ENCODE assay signal across 16 cellular contexts in the genomic region with DNA sequence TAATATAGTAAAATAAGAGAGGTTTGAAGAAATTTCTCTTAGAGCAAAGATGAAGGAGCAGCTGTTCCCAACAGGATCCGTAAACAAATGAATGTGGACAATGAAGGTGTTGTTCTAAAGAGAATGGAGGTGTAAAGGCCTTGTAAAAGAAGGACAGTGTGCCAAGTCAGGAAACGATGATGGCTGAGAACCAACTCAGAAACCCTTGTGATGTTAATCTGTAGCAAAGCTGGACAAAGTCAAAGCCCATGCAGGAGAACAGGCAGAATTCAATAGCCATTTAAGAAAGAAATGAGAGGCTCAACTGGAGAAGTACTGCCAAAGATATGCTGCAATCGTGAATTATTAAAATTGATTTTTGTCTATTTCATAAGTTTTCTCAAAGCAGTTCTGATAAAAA.
DNase-seq lines count a peak whose midpoint lies in the region; FAIRE-seq and TF ChIP-seq lines count a peak whose summit lies in the region.
"Had no signal": no experiment of that assay in that cellular context is flagged by ENCODE, and none has a peak within 500 bp of the region (broad histone marks: within the 10 kb centered on the region; RNA-seq: fewer than 3 reads in every experiment).

No MANE protein-coding gene starts in this region.

- no peak for TF ChIP-seq EP300 in suprapubic skin (IDR thresholded peaks at IDR 0.05)

- H2AFZ ChIP-seq in keratinocyte (ENCODE audit: control insufficient read depth, low read length) = no peak overlapping the region

- no peak overlapping the region for H3K4me2 ChIP-seq in keratinocyte (ENCODE audit: control insufficient read depth, extremely low read depth, insufficient read depth, low read depth, low read length)

- H3K36me3 ChIP-seq in keratinocyte (ENCODE audit: control insufficient read depth in 2 of 2, extremely low read depth in 1 of 2, insufficient read depth in 2 of 2, low read length in 2 of 2) (peaks cover 3 to 9% of the 10 kb centered on the region in 2 experiments), suprapubic skin (peaks cover 53% of the 10 kb centered on the region), MG63 (peaks cover 93% of the 10 kb centered on the region)
- H3K36me3 ChIP-seq: ovary had no signal

- H3K27me3 ChIP-seq in keratinocyte (ENCODE audit: control insufficient read depth, extremely low read depth, insufficient read depth, low read length) (no peaks in the 10 kb centered on the region), suprapubic skin (no peaks in the 10 kb centered on the region), MG63 (no peaks in the 10 kb centered on the region)
- H3K27me3 ChIP-seq: ovary had no signal

- no peak for DNase-seq in activated naive CD4-positive, alpha-beta T cell (lab: John Stamatoyannopoulos, UW)
- DNase-seq in keratinocyte (ENCODE audit: low read depth, low spot score) (no peak), suprapubic skin (ENCODE audit: low spot score in 2 of 2) (no peak), NCI-H2227 (lab: John Stamatoyannopoulos, UW; ENCODE audit: unreplicated experiment) (no peak), MG63 (no peak), GM10266 (ENCODE audit: extremely low spot score) (no peak)
- DNase-seq: activated CD8-positive, alpha-beta memory T cell treated with anti-CD3 and anti-CD28 coated beads, Interleukin-2, amount 50 U/mL, for 4 hours; DND-41; head of caudate nucleus; left ventricle myocardium inferior; NCI-H1930; ovary; T1000 had no signal

- peak overlapping the region; percentile 11; the same call in 1 of the 2 replicates for H3K27ac ChIP-seq in VCaP
- H3K27ac ChIP-seq in keratinocyte (ENCODE audit: control insufficient read depth, insufficient read depth, low read length) = peak overlapping the region; percentile 44
- peak overlapping the region; percentile 36 for H3K27ac ChIP-seq in suprapubic skin
- H3K27ac ChIP-seq: left ventricle myocardium inferior, ovary had no signal

- 51% methylated on average over 3 of the region's 3 CpGs for WGBS in suprapubic skin

- TF ChIP-seq CTCF in VCaP (conservative IDR thresholded peaks at IDR 0.05) (no peak), keratinocyte (optimal IDR thresholded peaks at IDR 0.05 in 1 of 3, IDR thresholded peaks at IDR 0.05 in 1 of 3, conservative IDR thresholded peaks at IDR 0.05 in 1 of 3; ENCODE audit: extremely low read depth in 1 of 3, insufficient read depth in 2 of 3, low read length in 3 of 3) (no peak), suprapubic skin (IDR thresholded peaks at IDR 0.05) (no peak), GM10266 (IDR thresholded peaks at IDR 0.05; ENCODE audit: control insufficient read depth, insufficient read depth, low read depth, missing control alignments) (no peak)

- H3K9me3 ChIP-seq in keratinocyte (ENCODE audit: control insufficient read depth, low read depth, low read length) = no peaks in the 10 kb centered on the region
- H3K9me3 ChIP-seq in suprapubic skin = no peaks in the 10 kb centered on the region
- no peaks in the 10 kb centered on the region for H3K9me3 ChIP-seq in MG63
- H3K9me3 ChIP-seq: left ventricle myocardium inferior, ovary had no signal

- H3K4me3 Mint-ChIP-seq in activated naive CD4-positive, alpha-beta T cell treated with anti-CD3 and anti-CD28 coated beads, Interleukin-2, amount 50 U/mL, for 24 hours = no peak overlapping the region

- H3K9me3 Mint-ChIP-seq in activated naive CD4-positive, alpha-beta T cell treated with anti-CD3 and anti-CD28 coated beads, Interleukin-2, amount 50 U/mL, for 24 hours = no peaks in the 10 kb centered on the region

- H3K4me1 ChIP-seq in keratinocyte (ENCODE audit: control insufficient read depth, extremely low read depth, insufficient read depth, low read length) (no peaks in the 10 kb centered on the region), suprapubic skin (peaks cover 9% of the 10 kb centered on the region)

- peak; percentile 5 for FAIRE-seq in keratinocyte (lab: Jason Lieb, UNC)
- FAIRE-seq: GM12892 had no signal

- dilution Hi-C loops in keratinocyte (cut with MboI; ENCODE audit: extremely low pct_ligation_motif_present, low sequenced_read_pairs) = no loop called here

- peaks cover 10% of the 10 kb centered on the region for H3K36me3 Mint-ChIP-seq in activated naive CD4-positive, alpha-beta T cell treated with anti-CD3 and anti-CD28 coated beads, Interleukin-2, amount 50 U/mL, for 24 hours

- H3K9me1 ChIP-seq in keratinocyte (ENCODE audit: control insufficient read depth, extremely low read depth, insufficient read depth, low read length) = no peaks in the 10 kb centered on the region

- H3K79me2 ChIP-seq in keratinocyte (ENCODE audit: control insufficient read depth, insufficient read depth, low read length) = peaks cover 2% of the 10 kb centered on the region

- H3K9ac ChIP-seq in keratinocyte (ENCODE audit: control insufficient read depth, extremely low read depth, insufficient read depth, low read length) = no peak overlapping the region

- no peak for TF ChIP-seq POLR2A in suprapubic skin (IDR thresholded peaks at IDR 0.05)

- no peak overlapping the region for H3K4me3 ChIP-seq in keratinocyte (ENCODE audit: control insufficient read depth in 2 of 3, extremely low read depth in 1 of 3, insufficient read depth in 2 of 3, low read depth in 1 of 3, low read length in 3 of 3)
- H3K4me3 ChIP-seq in suprapubic skin = no peak overlapping the region
- H3K4me3 ChIP-seq in MG63 = no peak overlapping the region
- H3K4me3 ChIP-seq: left ventricle myocardium inferior, ovary had no signal

- H4K20me1 ChIP-seq in keratinocyte (ENCODE audit: control insufficient read depth, extremely low read depth, insufficient read depth, low read length) = no peaks in the 10 kb centered on the region

- H3K27me3 Mint-ChIP-seq in activated naive CD4-positive, alpha-beta T cell treated with anti-CD3 and anti-CD28 coated beads, Interleukin-2, amount 50 U/mL, for 24 hours = no peaks in the 10 kb centered on the region

- H3K27ac Mint-ChIP-seq in activated naive CD4-positive, alpha-beta T cell treated with anti-CD3 and anti-CD28 coated beads, Interleukin-2, amount 50 U/mL, for 24 hours = peak overlapping the region; percentile 63

- peaks cover 30% of the 10 kb centered on the region for H3K4me1 Mint-ChIP-seq in activated naive CD4-positive, alpha-beta T cell treated with anti-CD3 and anti-CD28 coated beads, Interleukin-2, amount 50 U/mL, for 24 hours
